ENCODE assay signal across 8 cellular contexts in the genomic region with DNA sequence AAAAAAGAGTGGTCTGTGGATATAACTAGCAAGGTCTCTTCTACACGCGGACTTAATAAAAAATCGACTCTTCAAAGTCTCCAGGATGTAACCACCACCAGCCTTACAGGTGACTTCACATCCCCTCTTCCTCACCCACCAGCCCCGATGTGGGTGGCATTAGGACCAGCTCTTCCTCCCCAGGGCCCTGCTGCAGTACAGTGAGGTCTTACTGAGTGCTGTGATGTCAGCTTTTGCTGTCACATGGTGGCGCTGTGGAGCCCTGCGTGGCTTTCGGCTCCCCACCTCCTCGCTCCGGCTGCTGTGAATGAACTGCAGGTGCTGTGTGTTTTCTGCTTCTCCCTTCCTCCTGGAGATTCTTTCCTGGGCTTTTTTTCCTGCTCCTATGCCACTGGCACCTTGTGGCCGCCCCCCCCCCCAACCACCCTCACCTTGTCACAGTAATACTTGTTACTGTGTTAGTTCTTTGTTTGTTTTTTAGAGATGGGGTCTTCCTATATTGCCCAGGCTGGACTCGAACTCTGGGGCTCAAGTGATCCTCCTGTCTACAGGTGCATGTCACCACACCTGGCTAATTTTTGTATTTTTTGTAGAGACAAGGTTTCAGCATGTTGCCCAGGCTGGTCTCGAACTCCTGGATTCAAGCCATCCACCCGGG. TPM values are rescaled to one million over a fixed set of nuclear protein-coding genes. Genes with fewer than 3 reads are reported as not detected.
DNase-seq lines count a peak whose midpoint lies in the region; ATAC-seq and TF ChIP-seq lines count a peak whose summit lies in the region.

No MANE protein-coding gene starts in this region.

- no peak overlapping the region for H3K27ac ChIP-seq in CD8-positive, alpha-beta T cell (ENCODE audit: low read depth, low read length)
- H3K27ac ChIP-seq in right atrium auricular region: no peak overlapping the region

- peaks cover 6% of the 10 kb centered on the region for H3K4me1 Mint-ChIP-seq in CD8-positive, alpha-beta T cell (ENCODE audit: low read depth)
- H3K4me1 Mint-ChIP-seq in T-helper 17 cell: peaks cover 5% of the 10 kb centered on the region

- DNase-seq in CD8-positive, alpha-beta T cell: peak; percentile 73 to 91 (median 86)
- DNase-seq in HCEC 1CT (peak; percentile 69), NCI-H2029 (lab: John Stamatoyannopoulos, UW) (peak; percentile 86), T-helper 17 cell (peak; percentile 74 to 85 (median 75)), adipocyte (ENCODE audit: low read depth) (peak; percentile 93), right atrium auricular region (ENCODE audit: low spot score) (peak; percentile 76), sciatic nerve (ENCODE audit: low spot score) (peak; percentile 87)

- H3K27me3 ChIP-seq in CD8-positive, alpha-beta T cell (ENCODE audit: insufficient read depth, low read length): no peaks in the 10 kb centered on the region
- H3K27me3 ChIP-seq in adipocyte (replicated peaks; ENCODE audit: control insufficient read depth, insufficient read depth, low read length): peaks cover 41% of the 10 kb centered on the region
- H3K27me3 ChIP-seq in right atrium auricular region: no peaks in the 10 kb centered on the region

- intact Hi-C loops in CD8-positive, alpha-beta T cell (cut with DNase I, micrococcal nuclease): loop anchor here in 1 of 2 experiments (2.0 kb wide), 1 partner anchor 819 kb away; no protein-coding TSS in a partner anchor
- intact Hi-C loops in sciatic nerve (cut with DNase I): no loop called here

- CTCF ChIA-PET in CD8-positive, alpha-beta T cell (lab: Charles Lee): interaction anchor here (0.6 to 12.6 kb wide), 16 partner anchors 9 to 513 kb away, joined by 3 to 111 read pairs (median 4); no protein-coding TSS in a partner anchor

- H3K4me1 ChIP-seq in CD8-positive, alpha-beta T cell (ENCODE audit: insufficient read depth, low read length): peaks cover 7% of the 10 kb centered on the region
- H3K4me1 ChIP-seq in adipocyte (ENCODE audit: control insufficient read depth, insufficient read depth, low read length) (no peaks in the 10 kb centered on the region), right atrium auricular region (no peaks in the 10 kb centered on the region)

- H3K36me3 Mint-ChIP-seq in CD8-positive, alpha-beta T cell: no peaks in the 10 kb centered on the region
- no peaks in the 10 kb centered on the region for H3K36me3 Mint-ChIP-seq in T-helper 17 cell (ENCODE audit: low read depth)

- H3K9me3 ChIP-seq in CD8-positive, alpha-beta T cell (ENCODE audit: low read length): no peaks in the 10 kb centered on the region
- no peaks in the 10 kb centered on the region for H3K9me3 ChIP-seq in T-helper 17 cell (ENCODE audit: control insufficient read depth, low read length, poor library complexity, severe bottlenecking)
- no peaks in the 10 kb centered on the region for H3K9me3 ChIP-seq in adipocyte (ENCODE audit: control insufficient read depth, low read length)
- no peaks in the 10 kb centered on the region for H3K9me3 ChIP-seq in right atrium auricular region

- H3K36me3 ChIP-seq in CD8-positive, alpha-beta T cell (ENCODE audit: insufficient read depth, low read length): no peaks in the 10 kb centered on the region
- no peaks in the 10 kb centered on the region for H3K36me3 ChIP-seq in adipocyte (ENCODE audit: control insufficient read depth, insufficient read depth, low read length, severe bottlenecking)
- H3K36me3 ChIP-seq in right atrium auricular region: no peaks in the 10 kb centered on the region

- peaks cover 6% of the 10 kb centered on the region for H3K27me3 Mint-ChIP-seq in CD8-positive, alpha-beta T cell (ENCODE audit: low read depth)
- peaks cover 19% of the 10 kb centered on the region for H3K27me3 Mint-ChIP-seq in T-helper 17 cell

- H3K4me3 ChIP-seq in CD8-positive, alpha-beta T cell (ENCODE audit: low read depth, low read length): no peak overlapping the region
- no peak overlapping the region for H3K4me3 ChIP-seq in adipocyte (ENCODE audit: low read length)
- H3K4me3 ChIP-seq in right atrium auricular region: no peak overlapping the region

- TF ChIP-seq CTCF in CD8-positive, alpha-beta T cell (IDR thresholded peaks at IDR 0.05): peak; percentile 87
- TF ChIP-seq CTCF in right atrium auricular region (IDR thresholded peaks at IDR 0.05): peak; percentile 77 to 80

- no peak overlapping the region for H3K4me3 Mint-ChIP-seq in CD8-positive, alpha-beta T cell
- no peak overlapping the region for H3K4me3 Mint-ChIP-seq in T-helper 17 cell

- no peaks in the 10 kb centered on the region for H3K9me3 Mint-ChIP-seq in CD8-positive, alpha-beta T cell

- peak; percentile 100 for ATAC-seq in CD8-positive, alpha-beta T cell
- peak; percentile 100 for ATAC-seq in T-helper 17 cell
- ATAC-seq in sciatic nerve: peak; percentile 85
- no peak for ATAC-seq in GM21619 (IDR thresholded peaks at IDR 0.05; ENCODE audit: unreplicated experiment)

- POLR2A ChIA-PET in CD8-positive, alpha-beta T cell (lab: Charles Lee): interaction anchor here (0.7 kb wide), 1 partner anchor 626 kb away, joined by 4 read pairs; no protein-coding TSS in a partner anchor

- no peak overlapping the region for H3K9ac ChIP-seq in adipocyte (ENCODE audit: low read length)

- H3K27ac Mint-ChIP-seq in CD8-positive, alpha-beta T cell: no peak overlapping the region
- H3K27ac Mint-ChIP-seq in T-helper 17 cell: peak overlapping the region; percentile 74

RNA-seq across cellular contexts. Expression of gene RAPGEF1, which starts 15.8 kb away (rescaled TPM):
- total RNA-seq in CD8-positive, alpha-beta T cell: 100 to 1,000 TPM; 127 to 130 TPM
- total RNA-seq in T-helper 17 cell: 100 to 1,000 TPM; 176 to 209 TPM
- total RNA-seq in right atrium auricular region: 10 to 100 TPM; 59.5 to 65.1 TPM
- total RNA-seq in sciatic nerve: 69.4 TPM
